ENCODE assay signal across 1 cellular context in genomic region chr2:37827455-37827854, GRCh38.
TF ChIP-seq lines count a peak whose summit lies in the region.

No MANE protein-coding gene starts in this region.

TF ChIP-seq in SK-N-SH, 30 proteins besides CTCF, POLR2A, EP300 and RAD21 (continued from another document):
- TF ChIP-seq USF2 (IDR thresholded peaks at IDR 0.05; ENCODE audit: borderline replicate concordance, low read depth, low read length) = no peak
- no peak for TF ChIP-seq RCOR1 (IDR thresholded peaks at IDR 0.05; ENCODE audit: low read length)
- no peak for TF ChIP-seq SMC3 (IDR thresholded peaks at IDR 0.05; ENCODE audit: low read depth, low read length)
